Comparison of ENCODE assay signal across 27 cellular contexts in the genomic region with DNA sequence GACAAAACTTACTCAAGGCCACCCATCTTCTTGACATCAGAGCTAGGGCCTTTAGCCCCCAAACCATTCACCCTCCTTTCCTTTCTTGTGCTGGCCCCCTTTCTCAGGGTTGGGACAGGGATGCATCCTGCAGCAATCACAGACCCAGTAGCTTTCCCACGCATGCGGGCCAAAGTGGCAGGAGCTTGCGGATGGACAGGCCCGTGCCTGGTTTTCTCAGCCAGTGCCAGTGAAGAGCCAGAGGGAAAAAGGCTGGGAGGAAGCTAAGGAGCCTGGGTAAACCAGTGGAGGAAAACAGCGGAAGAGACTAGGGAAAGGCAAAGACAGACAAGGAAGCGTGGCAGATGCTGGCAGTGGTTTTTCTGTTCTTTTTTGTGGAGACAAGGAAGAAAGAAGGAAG. TPM values are rescaled to one million over a fixed set of nuclear protein-coding genes. Genes with fewer than 3 reads are reported as not detected.
DNase-seq lines count a peak whose midpoint lies in the region; ATAC-seq and TF ChIP-seq lines count a peak whose summit lies in the region.
"Had no signal": no experiment of that assay in that cellular context is flagged by ENCODE, and none has a peak within 500 bp of the region (broad histone marks: within the 10 kb centered on the region; RNA-seq: fewer than 3 reads in every experiment).

No MANE protein-coding gene starts in this region.

- DNase-seq in islet precursor cell = peak; percentile 21
- DNase-seq in stomach = no peak
- DNase-seq in NCI-H748 (lab: John Stamatoyannopoulos, UW; ENCODE audit: unreplicated experiment) = no peak
- no peak for DNase-seq in dermis blood vessel endothelial cell
- no peak for DNase-seq in T-helper 2 cell treated with Interferon-gamma antibody and Interleukin-4, amounts not matched to agents 5 μg/mL and 100 μg/mL, for 36 hours (ENCODE audit: low spot score)
- DNase-seq: activated CD4-positive, alpha-beta T cell treated with anti-CD3 and anti-CD28 coated beads, Interleukin-2, amount 10 ng/mL, durations not matched to agents 7 days and 5 days; activated T-cell treated with anti-CD3 and anti-CD28 coated beads, Interleukin-2, amount 50 U/mL, for 4 hours; BE2C; glutamatergic neuron; HCEC 1CT; NCI-H1105 treated with DMSO at 0.1 percent for 48 hours; NCI-H2029 treated with DMSO at 0.1 percent for 48 hours; OCI-M1; stimulated activated CD4-positive, alpha-beta T cell treated with anti-CD3 and anti-CD28 coated beads, Interleukin-4, amount 100 ng/mL, for 4 hours; stimulated activated naive CD4-positive, alpha-beta T cell; T-helper 17 cell had no signal

- H3K9me3 Mint-ChIP-seq in activated T-helper 17 cell treated with anti-CD3 and anti-CD28 coated beads, Interleukin-2, amount 50 U/mL, for 72 hours = no peaks in the 10 kb centered on the region
- no peaks in the 10 kb centered on the region for H3K9me3 Mint-ChIP-seq in T-helper 2 cell treated with Interferon-gamma antibody and Interleukin-4, amounts not matched to agents 5 μg/mL and 100 μg/mL, for 36 hours
- H3K9me3 Mint-ChIP-seq: activated CD4-positive, alpha-beta T cell treated with anti-CD3 and anti-CD28 coated beads, Interleukin-2, amount 10 ng/mL, durations not matched to agents 7 days and 5 days; activated T-cell treated with anti-CD3 and anti-CD28 coated beads, Interleukin-2, amount 50 U/mL, for 4 hours; neural crest cell had no signal

- H3K27ac Mint-ChIP-seq in activated T-helper 17 cell treated with anti-CD3 and anti-CD28 coated beads, Interleukin-2, amount 50 U/mL, for 72 hours = no peak overlapping the region
- H3K27ac Mint-ChIP-seq in T-helper 2 cell treated with Interferon-gamma antibody and Interleukin-4, amounts not matched to agents 5 μg/mL and 100 μg/mL, for 36 hours = no peak overlapping the region
- H3K27ac Mint-ChIP-seq: activated CD4-positive, alpha-beta T cell treated with anti-CD3 and anti-CD28 coated beads, Interleukin-2, amount 10 ng/mL, durations not matched to agents 7 days and 5 days; T-helper 17 cell had no signal

- no peak for TF ChIP-seq POLR2A in stomach (IDR thresholded peaks at IDR 0.05)

- H3K4me3 Mint-ChIP-seq in activated T-helper 17 cell treated with anti-CD3 and anti-CD28 coated beads, Interleukin-2, amount 50 U/mL, for 72 hours = no peak overlapping the region
- no peak overlapping the region for H3K4me3 Mint-ChIP-seq in T-helper 2 cell treated with Interferon-gamma antibody and Interleukin-4, amounts not matched to agents 5 μg/mL and 100 μg/mL, for 36 hours
- H3K4me3 Mint-ChIP-seq: activated CD4-positive, alpha-beta T cell treated with anti-CD3 and anti-CD28 coated beads, Interleukin-2, amount 10 ng/mL, durations not matched to agents 7 days and 5 days; activated T-cell treated with anti-CD3 and anti-CD28 coated beads, Interleukin-2, amount 50 U/mL, for 4 hours; neural crest cell; T-helper 17 cell had no signal

- no peak for ATAC-seq in activated T-helper 17 cell treated with anti-CD3 and anti-CD28 coated beads, Interleukin-2, amount 50 U/mL, for 72 hours (replicated peaks)
- ATAC-seq: activated T-cell treated with anti-CD3 and anti-CD28 coated beads, Interleukin-2, amount 50 U/mL, for 4 hours; sciatic nerve; SK-N-SH treated with all-trans-retinoic acid at 6 μM for 48 hours; T-helper 17 cell had no signal

- H3K27me3 Mint-ChIP-seq in activated T-helper 17 cell treated with anti-CD3 and anti-CD28 coated beads, Interleukin-2, amount 50 U/mL, for 72 hours = peaks cover 11% of the 10 kb centered on the region
- peaks cover 16% of the 10 kb centered on the region for H3K27me3 Mint-ChIP-seq in T-helper 2 cell treated with Interferon-gamma antibody and Interleukin-4, amounts not matched to agents 5 μg/mL and 100 μg/mL, for 36 hours (ENCODE audit: low read depth)

- H3K4me1 ChIP-seq in stomach = peaks cover 17 to 38% (median 26%) of the 10 kb centered on the region in 4 donors
- H3K4me1 ChIP-seq: BE2C had no signal

- no peaks in the 10 kb centered on the region for H3K36me3 ChIP-seq in stomach
- H3K36me3 ChIP-seq: BE2C had no signal

- H3K4me3 ChIP-seq in stomach = no peak overlapping the region

- intact Hi-C loops in stomach (cut with DNase I; ENCODE audit: low total_unique reads) = no loop called here

- H3K9me3 ChIP-seq in stomach = no peaks in the 10 kb centered on the region
- H3K9me3 ChIP-seq: BE2C had no signal

- TF ChIP-seq CTCF in C4-2B (conservative IDR thresholded peaks at IDR 0.05) (no peak), VCaP (conservative IDR thresholded peaks at IDR 0.05) (no peak), stomach (IDR thresholded peaks at IDR 0.05) (no peak)

- H3K27me3 ChIP-seq in stomach = no peaks in the 10 kb centered on the region
- H3K27me3 ChIP-seq: BE2C had no signal

- no peaks in the 10 kb centered on the region for H3K36me3 Mint-ChIP-seq in activated T-helper 17 cell treated with anti-CD3 and anti-CD28 coated beads, Interleukin-2, amount 50 U/mL, for 72 hours (ENCODE audit: low read depth)
- no peaks in the 10 kb centered on the region for H3K36me3 Mint-ChIP-seq in T-helper 2 cell treated with Interferon-gamma antibody and Interleukin-4, amounts not matched to agents 5 μg/mL and 100 μg/mL, for 36 hours (ENCODE audit: low read depth)

- TF ChIP-seq EP300 in stomach (IDR thresholded peaks at IDR 0.05) = no peak

- H3K4me1 Mint-ChIP-seq in activated T-helper 17 cell treated with anti-CD3 and anti-CD28 coated beads, Interleukin-2, amount 50 U/mL, for 72 hours = no peaks in the 10 kb centered on the region
- H3K4me1 Mint-ChIP-seq in T-helper 2 cell treated with Interferon-gamma antibody and Interleukin-4, amounts not matched to agents 5 μg/mL and 100 μg/mL, for 36 hours (ENCODE audit: low read depth) = no peaks in the 10 kb centered on the region
- H3K4me1 Mint-ChIP-seq: activated CD4-positive, alpha-beta T cell treated with anti-CD3 and anti-CD28 coated beads, Interleukin-2, amount 10 ng/mL, durations not matched to agents 7 days and 5 days; neural crest cell; T-helper 17 cell had no signal

- peak overlapping the region; percentile 58 for H3K27ac ChIP-seq in C4-2B
- peak overlapping the region; percentile 94 for H3K27ac ChIP-seq in VCaP
- H3K27ac ChIP-seq in stomach = peak overlapping the region in 3 of 5 donors; percentile 16 to 48 (median 44)

- 77 to 90% (median 84%) methylated on average over 6 of the region's 6 CpGs for WGBS in stomach, 5 donors

RNA-seq across cellular contexts. Expression of gene BLNK, which starts 5.1 kb away (rescaled TPM):
- total RNA-seq in stomach (10 to 100 TPM in 4 of 5 donors, 1 to 10 TPM in 1; 1.3 to 38.5 (median 25.2) TPM), dermis blood vessel endothelial cell (not detected in 2 replicates)
- polyA plus RNA-seq in stomach = 10 to 100 TPM in 2 of 3 donors, 1 to 10 TPM in 1; 9.6 to 22.0 (median 20.2) TPM
- total RNA-seq in activated T-helper 17 cell treated with anti-CD3 and anti-CD28 coated beads, Interleukin-2, amount 50 U/mL, for 72 hours = not detected
- total RNA-seq: A673; activated CD4-positive, alpha-beta T cell treated with anti-CD3 and anti-CD28 coated beads, Interleukin-2, amount 10 ng/mL, durations not matched to agents 7 days and 5 days; chondrocyte; M059J; neural crest cell had no signal

RNA-seq across cellular contexts. Expression of gene DNTT, which starts 27.8 kb away (rescaled TPM):
- total RNA-seq in stomach = not detected
- not detected for polyA plus RNA-seq in stomach
- not detected for total RNA-seq in activated T-helper 17 cell treated with anti-CD3 and anti-CD28 coated beads, Interleukin-2, amount 50 U/mL, for 72 hours
- total RNA-seq in dermis blood vessel endothelial cell = not detected in 2 replicates
- total RNA-seq: A673; activated CD4-positive, alpha-beta T cell treated with anti-CD3 and anti-CD28 coated beads, Interleukin-2, amount 10 ng/mL, durations not matched to agents 7 days and 5 days; activated T-cell treated with anti-CD3 and anti-CD28 coated beads, Interleukin-2, amount 50 U/mL, for 4 hours; chondrocyte; lower leg skin; M059J; mucosa of gallbladder; neural crest cell; sciatic nerve; T-helper 17 cell had no signal

Comparison
In these comparisons a context has a peak if more than half of its experiments do, and no peak if none do; other contexts are left out.
1. H3K27ac ChIP-seq: peak in every context shown above with its lines; median percentile 94 in VCaP; 58 in C4-2B; 44 in stomach.